Comparison of ENCODE assay signal across 12 cellular contexts in genomic region chr3:147943265-147943945, GRCh38.
A peak's percentile ranks its signal among the peaks of the same experiment; 100 is the strongest.
DNase-seq lines count a peak whose midpoint lies in the region; ATAC-seq and TF ChIP-seq lines count a peak whose summit lies in the region.
"Had no signal": no experiment of that assay in that cellular context is flagged by ENCODE, and none has a peak within 500 bp of the region (broad histone marks: within the 10 kb centered on the region; RNA-seq: fewer than 3 reads in every experiment).

No MANE protein-coding gene starts in this region.

- H3K4me3 ChIP-seq in AG04450 (ENCODE audit: low read depth, low read length) = peak overlapping the region; percentile 14; the same call in 1 of the 2 replicates
- H3K4me3 ChIP-seq in coronary artery = no peak overlapping the region
- H3K4me3 ChIP-seq: cardiac muscle cell had no signal

- H3K27ac ChIP-seq in AG04450 (ENCODE audit: low read depth, low read length) (peak overlapping the region; percentile 92), coronary artery (peak overlapping the region in 1 of 2 donors; percentile 60)
- H3K27ac ChIP-seq: cardiac muscle cell had no signal

- ATAC-seq in HG03457 (IDR thresholded peaks at IDR 0.05; ENCODE audit: unreplicated experiment) = no peak
- ATAC-seq in HG03095 (IDR thresholded peaks at IDR 0.05; ENCODE audit: unreplicated experiment) = no peak
- ATAC-seq: stimulated activated naive CD8-positive, alpha-beta T cell treated with anti-CD3 and anti-CD28 coated beads, Interleukin-15, Interleukin-2, amounts not matched to agents 100 U/mL and 50 U/mL, for 24 hours had no signal

- no peak overlapping the region for H3K4me3 Mint-ChIP-seq in nephron
- H3K4me3 Mint-ChIP-seq: CD14-positive monocyte had no signal

- H3K27me3 ChIP-seq in AG04450 (ENCODE audit: control insufficient read depth, insufficient read depth, low read length) = no peaks in the 10 kb centered on the region
- H3K27me3 ChIP-seq: cardiac muscle cell had no signal

- peaks cover 46% of the 10 kb centered on the region for H3K4me1 Mint-ChIP-seq in nephron
- H3K4me1 Mint-ChIP-seq: CD14-positive monocyte had no signal

- no peaks in the 10 kb centered on the region for H3K9me3 ChIP-seq in AG04450 (ENCODE audit: control insufficient read depth, insufficient read depth, low read length)

- POLR2A ChIA-PET in AG04450 (lab: Yijun Ruan, JAX) = no interaction called here

- DNase-seq in AG04450 (ENCODE audit: low read depth, low spot score) = peak; percentile 71
- DNase-seq in M059J (ENCODE audit: low read depth) = peak; percentile 94
- DNase-seq in dermis blood vessel endothelial cell = peak; percentile 78
- no peak for DNase-seq in coronary artery (ENCODE audit: low spot score)
- DNase-seq in activated naive CD4-positive, alpha-beta T cell treated with anti-CD3 and anti-CD28 coated beads, Interleukin-2, amount 50 U/mL, for 16 hours = no peak
- DNase-seq: NCI-H2107; stimulated activated naive CD8-positive, alpha-beta T cell treated with anti-CD3 and anti-CD28 coated beads, Interleukin-15, Interleukin-2, amounts not matched to agents 100 U/mL and 50 U/mL, for 24 hours had no signal

- TF ChIP-seq CTCF in AG04450 (IDR thresholded peaks at IDR 0.05; ENCODE audit: low read depth, low read length) (no peak), nephron (IDR thresholded peaks at IDR 0.05; ENCODE audit: unreplicated experiment in 3 of 3) (no peak), coronary artery (IDR thresholded peaks at IDR 0.05) (no peak)

- H3K27me3 Mint-ChIP-seq in nephron (ENCODE audit: low read depth) = no peaks in the 10 kb centered on the region

- no peaks in the 10 kb centered on the region for H3K9me3 Mint-ChIP-seq in nephron

- CTCF ChIA-PET in AG04450 (lab: Charles Lee) = no interaction called here

- H3K36me3 Mint-ChIP-seq in nephron (ENCODE audit: low read depth) = no peaks in the 10 kb centered on the region
- H3K36me3 Mint-ChIP-seq: CD14-positive monocyte had no signal

- peak overlapping the region; percentile 16 to 49 (median 49) for H3K27ac Mint-ChIP-seq in nephron
- H3K27ac Mint-ChIP-seq: CD14-positive monocyte had no signal

Comparison
In these comparisons a context has a peak if more than half of its experiments do, and no peak if none do; other contexts are left out.
1. DNase-seq: peak in AG04450 (single experiment), M059J (single experiment) and dermis blood vessel endothelial cell (single experiment); none in coronary artery (single experiment) and activated naive CD4-positive, alpha-beta T cell treated with anti-CD3 and anti-CD28 coated beads, Interleukin-2, amount 50 U/mL, for 16 hours (single experiment).